In genomic region chr12:21950649-21951048, GRCh38 we compare ENCODE assay signal across 29 cellular contexts.
"Had no signal": no experiment of that assay in that cellular context is flagged by ENCODE, and none has a peak within 500 bp of the region (broad histone marks: within the 10 kb centered on the region; RNA-seq: fewer than 3 reads in every experiment).

No MANE protein-coding gene starts in this region.

- H3K27me3 Mint-ChIP-seq: stimulated activated naive B cell treated with anti-CD40 and anti-IgM and Interleukin-4, amounts not matched to agents 10 μg/mL and 1 μg/mL and 100 μg/mL, for 72 hours had no signal

- H3K4me2 ChIP-seq: neural progenitor cell had no signal

- H3K4me3 ChIP-seq: neural progenitor cell, ovary, psoas muscle, right lobe of liver, sigmoid colon, stomach, thoracic aorta, thyroid gland, tibial nerve, upper lobe of left lung, vagina had no signal

- H2AFZ ChIP-seq: neural progenitor cell, parathyroid adenoma had no signal

- DNase-seq: natural killer cell; occipital lobe; ovary; posterior cingulate gyrus; psoas muscle; right cardiac atrium; right lobe of liver; sigmoid colon; small intestine; stimulated activated CD4-positive, alpha-beta T cell treated with anti-CD3 and anti-CD28 coated beads, Interleukin-15, amount 100 ng/mL, for 24 hours; stimulated activated CD4-positive, alpha-beta T cell treated with anti-CD3 and anti-CD28 coated beads, Interleukin-2, amount 100 ng/mL, for 24 hours; stimulated activated CD4-positive, alpha-beta T cell treated with anti-CD3 and anti-CD28 coated beads, Interleukin-2, amount 100 ng/mL, for 48 hours; stimulated activated CD4-positive, alpha-beta T cell treated with anti-CD3 and anti-CD28 coated beads, Interleukin-4, amount 100 ng/mL, for 24 hours; stimulated activated naive B cell treated with anti-CD40 and anti-IgM and Interleukin-4, amounts not matched to agents 10 μg/mL and 1 μg/mL and 100 μg/mL, for 72 hours; stimulated activated naive CD4-positive, alpha-beta T cell treated with Interleukin-2 at 50 U/mL for 16 hours; stomach; thyroid gland; trophoblast cell; upper lobe of left lung had no signal

- H3K79me2 ChIP-seq: parathyroid adenoma had no signal

- FAIRE-seq: urothelium cell line had no signal

- H3K4me1 ChIP-seq: neural progenitor cell, parathyroid adenoma, psoas muscle, right lobe of liver, sigmoid colon, stomach, thyroid gland, tibial nerve, upper lobe of left lung, vagina had no signal

- H3K9ac ChIP-seq: neural progenitor cell, parathyroid adenoma had no signal

- H3K27ac Mint-ChIP-seq: natural killer cell; nephron; neural progenitor cell; progenitor cell of endocrine pancreas; stimulated activated effector memory CD8-positive, alpha-beta T cell treated with anti-CD3 and anti-CD28 coated beads, Interleukin-12 subunit alpha, Interleukin-12 subunit beta, amount 100 ng/mL, for 72 hours; stimulated activated naive B cell treated with anti-CD40 and anti-IgM and Interleukin-4, amounts not matched to agents 10 μg/mL and 1 μg/mL and 100 μg/mL, for 72 hours; stimulated activated naive CD8-positive, alpha-beta T cell treated with anti-CD3 and anti-CD28 coated beads, Interleukin-15, Interleukin-2, amounts not matched to agents 100 ng/mL and 50 ng/mL, for 24 hours had no signal

- H3K9me3 ChIP-seq: ovary, thyroid gland, vagina had no signal

- H3K4me1 Mint-ChIP-seq: natural killer cell; nephron; neural progenitor cell; stimulated activated effector memory CD8-positive, alpha-beta T cell treated with anti-CD3 and anti-CD28 coated beads, Interleukin-12 subunit alpha, Interleukin-12 subunit beta, amount 100 ng/mL, for 72 hours; stimulated activated naive B cell treated with anti-CD40 and anti-IgM and Interleukin-4, amounts not matched to agents 10 μg/mL and 1 μg/mL and 100 μg/mL, for 72 hours had no signal

- H3K36me3 ChIP-seq: neural progenitor cell, ovary, right lobe of liver, sigmoid colon, stomach, thoracic aorta, thyroid gland, tibial nerve, upper lobe of left lung, vagina had no signal

- H3K27ac ChIP-seq: neural progenitor cell, ovary, parathyroid adenoma, psoas muscle, right lobe of liver, sigmoid colon, stomach, thoracic aorta, thyroid gland, tibial nerve, upper lobe of left lung, vagina had no signal

- H3K36me3 Mint-ChIP-seq: stimulated activated effector memory CD8-positive, alpha-beta T cell treated with anti-CD3 and anti-CD28 coated beads, Interleukin-12 subunit alpha, Interleukin-12 subunit beta, amount 100 ng/mL, for 72 hours; stimulated activated naive B cell treated with anti-CD40 and anti-IgM and Interleukin-4, amounts not matched to agents 10 μg/mL and 1 μg/mL and 100 μg/mL, for 72 hours had no signal

- H3K4me3 Mint-ChIP-seq: natural killer cell; nephron; neural progenitor cell; stimulated activated effector memory CD8-positive, alpha-beta T cell treated with anti-CD3 and anti-CD28 coated beads, Interleukin-12 subunit alpha, Interleukin-12 subunit beta, amount 100 ng/mL, for 72 hours; stimulated activated naive B cell treated with anti-CD40 and anti-IgM and Interleukin-4, amounts not matched to agents 10 μg/mL and 1 μg/mL and 100 μg/mL, for 72 hours; stimulated activated naive CD8-positive, alpha-beta T cell treated with anti-CD3 and anti-CD28 coated beads, Interleukin-15, Interleukin-2, amounts not matched to agents 100 ng/mL and 50 ng/mL, for 24 hours had no signal

- H3K27me3 ChIP-seq: neural progenitor cell, ovary, right lobe of liver, sigmoid colon, stomach, thyroid gland, tibial nerve, upper lobe of left lung, vagina had no signal
